In the genomic region with DNA sequence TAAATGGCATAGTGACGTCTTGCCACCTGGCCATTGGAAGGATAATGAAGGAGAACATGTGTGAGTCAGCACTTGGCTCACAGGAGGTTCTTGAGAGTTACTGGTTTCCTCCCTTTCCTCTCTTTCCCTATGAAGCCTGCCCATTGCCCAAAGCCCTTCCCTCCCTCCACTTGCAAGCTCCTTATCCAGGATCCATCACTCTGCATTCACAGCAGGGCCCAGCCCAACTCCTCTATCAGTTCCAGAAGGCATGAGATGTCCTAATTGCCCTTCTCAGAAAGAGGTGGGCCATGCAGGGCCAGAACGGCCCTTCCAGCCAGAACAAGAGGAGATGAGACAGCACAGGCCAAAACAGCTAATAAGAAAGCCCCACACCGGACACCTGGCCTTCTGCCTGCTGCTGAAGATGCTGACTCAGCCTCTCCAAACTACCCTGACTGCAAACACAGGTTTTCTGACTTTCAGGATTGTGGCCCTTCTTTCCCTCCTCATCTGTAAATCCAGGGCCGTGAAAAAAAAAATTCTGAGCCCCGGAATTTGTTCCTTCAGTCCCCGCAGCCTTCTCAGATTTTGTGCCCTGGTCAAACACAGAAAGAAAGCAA, we compare ENCODE assay signal across 1 cellular context.
TF ChIP-seq lines count a peak whose summit lies in the region.

No MANE protein-coding gene starts in this region.

TF ChIP-seq in IMR-90, 13 proteins besides CTCF, POLR2A, EP300 and RAD21:
- no peak for TF ChIP-seq RFX5 (IDR thresholded peaks at IDR 0.05; ENCODE audit: low read depth, low read length)
- peak; percentile 63 for TF ChIP-seq MAFK (IDR thresholded peaks at IDR 0.05; ENCODE audit: low read depth, low read length)
- no peak for TF ChIP-seq FOS (IDR thresholded peaks at IDR 0.05; ENCODE audit: low read depth, low read length)
- TF ChIP-seq, protein P1, sequence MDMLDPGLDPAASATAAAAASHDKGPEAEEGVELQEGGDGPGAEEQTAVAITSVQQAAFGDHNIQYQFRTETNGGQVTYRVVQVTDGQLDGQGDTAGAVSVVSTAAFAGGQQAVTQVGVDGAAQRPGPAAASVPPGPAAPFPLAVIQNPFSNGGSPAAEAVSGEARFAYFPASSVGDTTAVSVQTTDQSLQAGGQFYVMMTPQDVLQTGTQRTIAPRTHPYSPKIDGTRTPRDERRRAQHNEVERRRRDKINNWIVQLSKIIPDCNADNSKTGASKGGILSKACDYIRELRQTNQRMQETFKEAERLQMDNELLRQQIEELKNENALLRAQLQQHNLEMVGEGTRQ (IDR thresholded peaks at IDR 0.05; ENCODE audit: low read depth, low read length): no peak
- no peak for TF ChIP-seq CEBPB (IDR thresholded peaks at IDR 0.05; ENCODE audit: low read depth, low read length)
